In the genomic region with DNA sequence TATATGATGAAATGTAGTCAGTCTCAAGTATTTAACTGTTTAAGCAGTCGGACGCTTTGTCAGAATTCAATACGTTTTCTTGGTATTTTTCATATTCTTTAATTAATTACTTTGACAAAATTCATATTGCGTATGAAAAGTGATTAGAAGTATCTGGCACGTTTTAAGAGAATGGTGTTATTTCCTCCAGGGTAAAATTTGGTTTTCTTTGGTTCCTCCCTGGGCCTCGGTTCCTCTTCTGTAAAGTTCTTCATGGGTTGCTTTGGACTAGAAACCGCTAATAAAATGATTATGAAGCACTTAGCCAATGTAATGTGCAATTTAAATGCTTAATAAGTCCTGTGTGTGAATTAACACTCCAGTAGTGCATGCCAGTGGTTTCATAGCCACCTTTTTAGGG, we compare ENCODE assay signal across 8 cellular contexts. TPM values are rescaled to one million over a fixed set of nuclear protein-coding genes. Genes with fewer than 3 reads are reported as not detected.
A peak's percentile ranks its signal among the peaks of the same experiment; 100 is the strongest.
DNase-seq lines count a peak whose midpoint lies in the region; ATAC-seq and TF ChIP-seq lines count a peak whose summit lies in the region.

No MANE protein-coding gene starts in this region.

- no peak overlapping the region for H3K9ac ChIP-seq in muscle layer of colon (ENCODE audit: low read length)

- peak overlapping the region in 4 of 5 experiments; percentile 96 to 99 (median 97) for H3K27ac Mint-ChIP-seq in brain

- H3K36me3 ChIP-seq in muscle layer of colon (ENCODE audit: insufficient read depth, low read length): no peaks in the 10 kb centered on the region

- no peak for DNase-seq in AG09309 (ENCODE audit: low read depth)
- DNase-seq in HL-60 (ENCODE audit: low read depth in 1 of 2, low spot score in 1 of 2): no peak
- DNase-seq in NCI-H1417 treated with DMSO at 0.1 percent for 48 hours (lab: John Stamatoyannopoulos, UW): no peak
- DNase-seq in NCI-H510A (lab: John Stamatoyannopoulos, UW): no peak
- no peak for DNase-seq in NCI-H1048 (lab: John Stamatoyannopoulos, UW)

- peaks cover 9% of the 10 kb centered on the region for H3K27me3 Mint-ChIP-seq in brain

- ATAC-seq in GM19397 (IDR thresholded peaks at IDR 0.05; ENCODE audit: unreplicated experiment): no peak

- H3K9me3 ChIP-seq in muscle layer of colon (ENCODE audit: low read length): no peaks in the 10 kb centered on the region

- TF ChIP-seq CTCF in AG09309 (IDR thresholded peaks at IDR 0.05; ENCODE audit: control insufficient read depth, insufficient read depth, low read depth, low read length, missing control alignments) (no peak), HL-60 (IDR thresholded peaks at IDR 0.05; ENCODE audit: insufficient read depth, low read length) (no peak), brain (conservative IDR thresholded peaks at IDR 0.05) (no peak)

- H3K4me3 ChIP-seq in AG09309 (ENCODE audit: control insufficient read depth, low read depth, low read length) (peak overlapping the region; percentile 0; the same call in 1 of the 2 replicates), HL-60 (replicated peaks; ENCODE audit: insufficient read depth, low read length) (peak overlapping the region; percentile 97), muscle layer of colon (ENCODE audit: low read depth in 1 of 2, low read length in 2 of 2) (peak overlapping the region in 1 of 2 donors; percentile 66)

- peaks cover 11% of the 10 kb centered on the region for H3K4me1 ChIP-seq in muscle layer of colon (ENCODE audit: insufficient read depth, low read length)

- peak overlapping the region; percentile 94 to 100 (median 97) for H3K4me3 Mint-ChIP-seq in brain

- H3K4me1 Mint-ChIP-seq in brain: peaks cover 47% of the 10 kb centered on the region

- H3K27ac ChIP-seq in HL-60 (replicated peaks): peak overlapping the region; percentile 95
- H3K27ac ChIP-seq in muscle layer of colon (ENCODE audit: low read depth, low read length): peak overlapping the region; percentile 100

- no peaks in the 10 kb centered on the region for H3K27me3 ChIP-seq in HL-60 (ENCODE audit: insufficient read depth, poor library complexity, severe bottlenecking)
- H3K27me3 ChIP-seq in muscle layer of colon (ENCODE audit: control insufficient read depth in 1 of 2, insufficient read depth in 2 of 2, low read length in 2 of 2): no peaks in the 10 kb centered on the region

- no peaks in the 10 kb centered on the region for H3K9me3 Mint-ChIP-seq in brain

- no peaks in the 10 kb centered on the region for H3K36me3 Mint-ChIP-seq in brain

RNA-seq across cellular contexts. Expression of a gene that starts 1.5 kb away (rescaled TPM):
- 16.4 TPM for polyA plus RNA-seq in brain (ENCODE audit: insufficient read depth, low read depth, low replicate concordance)

RNA-seq across cellular contexts. Expression of a gene that starts 22.3 kb away (rescaled TPM):
- 0.49 TPM for polyA plus RNA-seq in brain (ENCODE audit: insufficient read depth, low read depth, low replicate concordance)

RNA-seq across cellular contexts. Expression of a gene that starts 39.1 kb away (rescaled TPM):
- 11.1 TPM for polyA plus RNA-seq in brain (ENCODE audit: insufficient read depth, low read depth, low replicate concordance)

RNA-seq across cellular contexts. Expression of a gene that starts 58.8 kb away (rescaled TPM):
- polyA plus RNA-seq in brain (ENCODE audit: insufficient read depth, low read depth, low replicate concordance): 2.2 TPM
